Comparison of ENCODE assay signal across 34 cellular contexts in genomic region chr5:86814907-86815306, GRCh38.
"Had no signal": no experiment of that assay in that cellular context is flagged by ENCODE, and none has a peak within 500 bp of the region (broad histone marks: within the 10 kb centered on the region; RNA-seq: fewer than 3 reads in every experiment).

No MANE protein-coding gene starts in this region.

- H3K27ac ChIP-seq: adrenal gland, ascending aorta, body of pancreas, brain microvascular endothelial cell, breast epithelium, cardiac muscle cell had no signal

- H3K4me1 ChIP-seq: adrenal gland, ascending aorta, body of pancreas, breast epithelium had no signal

- ATAC-seq: activated naive CD4-positive, alpha-beta T cell treated with anti-CD3 and anti-CD28 coated beads, Interleukin-2, amount 50 U/mL, for 72 hours; activated naive CD8-positive, alpha-beta T cell treated with anti-CD3 and anti-CD28 coated beads, Interleukin-2, amount 50 U/mL, for 24 hours; activated T-cell treated with anti-CD3 and anti-CD28 coated beads, Interleukin-2, amount 50 U/mL, for 4 hours; activated T-cell treated with anti-CD3 and anti-CD28 coated beads, Interleukin-2, amount 50 U/mL, for 72 hours; activated T-helper 17 cell treated with anti-CD3 and anti-CD28 coated beads, Interleukin-2, amount 50 U/mL, for 72 hours; body of pancreas had no signal

- H3K36me3 ChIP-seq: adrenal gland, ascending aorta, brain microvascular endothelial cell, breast epithelium, cardiac muscle cell had no signal

- DNase-seq: activated effector memory CD4-positive, alpha-beta T cell treated with anti-CD3 and anti-CD28 coated beads, Interleukin-2, amount 50 U/mL, for 16 hours; activated effector memory CD4-positive, alpha-beta T cell treated with Interleukin-2 at 50 U/mL for 16 hours; activated gamma-delta T cell; activated gamma-delta T cell treated with Interleukin-2 at 50 U/mL for 16 hours; activated naive CD4-positive, alpha-beta T cell; activated naive CD4-positive, alpha-beta T cell treated with anti-CD3 and anti-CD28 coated beads for 36 hours; activated naive CD4-positive, alpha-beta T cell treated with anti-CD3 and anti-CD28 coated beads, Interleukin-2, amount 10 ng/mL, durations not matched to agents 7 days and 5 days; activated naive CD4-positive, alpha-beta T cell treated with anti-CD3 and anti-CD28 coated beads, Interleukin-2, amount 50 U/mL, for 16 hours; activated naive CD4-positive, alpha-beta T cell treated with Interleukin-2 at 50 U/mL for 16 hours; activated naive CD8-positive, alpha-beta T cell treated with anti-CD3 and anti-CD28 coated beads for 36 hours; activated naive CD8-positive, alpha-beta T cell treated with anti-CD3 and anti-CD28 coated beads, Interleukin-2, amount 10 ng/mL, durations not matched to agents 7 days and 5 days; activated naive CD8-positive, alpha-beta T cell treated with anti-CD3 and anti-CD28 coated beads, Interleukin-2, amount 50 U/mL, for 24 hours; activated T-cell treated with anti-CD3 and anti-CD28 coated beads, Interleukin-2, amount 50 U/mL, for 1 hour; activated T-cell treated with anti-CD3 and anti-CD28 coated beads, Interleukin-2, amount 50 U/mL, for 24 hours; activated T-cell treated with anti-CD3 and anti-CD28 coated beads, Interleukin-2, amount 50 U/mL, for 4 hours; activated T-cell treated with anti-CD3 and anti-CD28 coated beads, Interleukin-2, amount 50 U/mL, for 48 hours; activated T-cell treated with anti-CD3 and anti-CD28 coated beads, Interleukin-2, amount 50 U/mL, for 72 hours; adrenal gland; amniotic stem cell; amygdala; anterior cingulate cortex; aorta; body of pancreas; brain microvascular endothelial cell; caudate nucleus; central memory CD4-positive, alpha-beta T cell; cerebellar nuclear complex had no signal

- H3K4me3 ChIP-seq: adrenal gland, ascending aorta, body of pancreas, breast epithelium, cardiac muscle cell had no signal

- FAIRE-seq: astrocyte, bronchial epithelial cell had no signal

- H3K27me3 ChIP-seq: adrenal gland, ascending aorta, body of pancreas, brain microvascular endothelial cell, breast epithelium, cardiac muscle cell had no signal

- H3K9me3 ChIP-seq: adrenal gland, ascending aorta, body of pancreas, breast epithelium had no signal
